2 cellular contexts compared by ENCODE assay signal in the genomic region with DNA sequence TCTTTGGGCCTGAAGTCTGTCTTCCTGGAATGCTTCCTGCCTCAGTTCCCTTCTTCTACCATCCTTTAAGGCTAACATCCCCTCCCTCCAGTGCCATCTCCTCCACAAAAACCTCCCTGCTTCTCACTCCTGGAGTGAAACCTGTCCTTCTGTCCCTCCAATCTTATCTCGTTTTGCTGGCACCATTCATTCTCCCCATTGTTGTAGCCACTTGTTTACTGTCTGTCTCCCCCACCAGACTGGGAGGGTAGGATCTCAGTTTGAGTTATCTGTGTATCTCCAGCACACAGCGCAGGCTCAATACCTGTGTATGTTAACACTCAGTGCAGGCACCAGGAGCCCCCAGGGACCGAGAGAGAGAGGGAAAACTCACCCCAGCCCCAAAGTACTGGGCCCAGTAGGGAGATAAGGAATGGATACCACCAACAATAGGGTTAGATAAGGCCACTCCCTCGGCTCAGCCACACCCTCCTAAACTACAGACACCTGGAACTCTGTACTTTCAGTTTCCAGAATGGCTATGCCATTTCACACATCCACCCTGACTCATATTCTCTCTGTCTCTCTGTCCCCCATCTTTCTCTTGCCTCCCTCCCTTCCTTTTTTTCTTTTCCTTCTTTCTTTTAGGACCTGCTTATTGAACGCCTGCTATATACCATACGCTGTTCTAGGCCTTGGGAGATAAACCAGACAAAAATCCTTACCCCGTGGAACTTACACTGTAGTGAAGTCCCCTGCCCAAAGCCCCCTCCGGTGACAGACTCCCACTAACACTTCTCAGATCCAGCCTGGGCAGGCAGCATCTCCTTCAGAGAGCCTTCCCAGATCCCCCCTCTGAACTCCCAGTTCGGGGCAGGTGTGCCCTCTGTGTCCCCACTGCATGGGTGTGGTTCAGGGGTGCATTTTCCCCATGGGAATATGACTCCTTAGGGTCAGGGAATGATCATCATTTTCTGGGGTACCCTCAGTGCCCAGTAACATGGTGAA.
TF ChIP-seq lines count a peak whose summit lies in the region.

No MANE protein-coding gene starts in this region.

TF ChIP-seq in SK-N-SH, 30 proteins besides CTCF, POLR2A, EP300 and RAD21:
- TF ChIP-seq, protein P1, sequence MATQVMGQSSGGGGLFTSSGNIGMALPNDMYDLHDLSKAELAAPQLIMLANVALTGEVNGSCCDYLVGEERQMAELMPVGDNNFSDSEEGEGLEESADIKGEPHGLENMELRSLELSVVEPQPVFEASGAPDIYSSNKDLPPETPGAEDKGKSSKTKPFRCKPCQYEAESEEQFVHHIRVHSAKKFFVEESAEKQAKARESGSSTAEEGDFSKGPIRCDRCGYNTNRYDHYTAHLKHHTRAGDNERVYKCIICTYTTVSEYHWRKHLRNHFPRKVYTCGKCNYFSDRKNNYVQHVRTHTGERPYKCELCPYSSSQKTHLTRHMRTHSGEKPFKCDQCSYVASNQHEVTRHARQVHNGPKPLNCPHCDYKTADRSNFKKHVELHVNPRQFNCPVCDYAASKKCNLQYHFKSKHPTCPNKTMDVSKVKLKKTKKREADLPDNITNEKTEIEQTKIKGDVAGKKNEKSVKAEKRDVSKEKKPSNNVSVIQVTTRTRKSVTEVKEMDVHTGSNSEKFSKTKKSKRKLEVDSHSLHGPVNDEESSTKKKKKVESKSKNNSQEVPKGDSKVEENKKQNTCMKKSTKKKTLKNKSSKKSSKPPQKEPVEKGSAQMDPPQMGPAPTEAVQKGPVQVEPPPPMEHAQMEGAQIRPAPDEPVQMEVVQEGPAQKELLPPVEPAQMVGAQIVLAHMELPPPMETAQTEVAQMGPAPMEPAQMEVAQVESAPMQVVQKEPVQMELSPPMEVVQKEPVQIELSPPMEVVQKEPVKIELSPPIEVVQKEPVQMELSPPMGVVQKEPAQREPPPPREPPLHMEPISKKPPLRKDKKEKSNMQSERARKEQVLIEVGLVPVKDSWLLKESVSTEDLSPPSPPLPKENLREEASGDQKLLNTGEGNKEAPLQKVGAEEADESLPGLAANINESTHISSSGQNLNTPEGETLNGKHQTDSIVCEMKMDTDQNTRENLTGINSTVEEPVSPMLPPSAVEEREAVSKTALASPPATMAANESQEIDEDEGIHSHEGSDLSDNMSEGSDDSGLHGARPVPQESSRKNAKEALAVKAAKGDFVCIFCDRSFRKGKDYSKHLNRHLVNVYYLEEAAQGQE (IDR thresholded peaks at IDR 0.05; ENCODE audit: low read depth, low read length) = no peak
- TF ChIP-seq CHD2 (IDR thresholded peaks at IDR 0.05; ENCODE audit: low read length, partially characterized antibody) = no peak
- TF ChIP-seq MXI1 (IDR thresholded peaks at IDR 0.05; ENCODE audit: low read depth, low read length) = no peak
- no peak for TF ChIP-seq FOSL2 (IDR thresholded peaks at IDR 0.05; ENCODE audit: borderline replicate concordance, low read depth)
- no peak for TF ChIP-seq ELF1 (IDR thresholded peaks at IDR 0.05)
- TF ChIP-seq TCF12 (IDR thresholded peaks at IDR 0.05) = no peak
- no peak for TF ChIP-seq GABPA (IDR thresholded peaks at IDR 0.05; ENCODE audit: low read depth)
- TF ChIP-seq, protein P2, sequence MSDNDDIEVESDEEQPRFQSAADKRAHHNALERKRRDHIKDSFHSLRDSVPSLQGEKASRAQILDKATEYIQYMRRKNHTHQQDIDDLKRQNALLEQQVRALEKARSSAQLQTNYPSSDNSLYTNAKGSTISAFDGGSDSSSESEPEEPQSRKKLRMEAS (IDR thresholded peaks at IDR 0.05; ENCODE audit: low read depth) = no peak
- no peak for TF ChIP-seq JUND (IDR thresholded peaks at IDR 0.05)
- TF ChIP-seq FOXM1 (IDR thresholded peaks at IDR 0.05; ENCODE audit: low read depth) = no peak
- TF ChIP-seq NRF1 (IDR thresholded peaks at IDR 0.05; ENCODE audit: low read depth, low read length) = no peak
- no peak for TF ChIP-seq SIN3A (IDR thresholded peaks at IDR 0.05; ENCODE audit: borderline replicate concordance, low read depth, low read length)
- no peak for TF ChIP-seq EZH2phosphoT487 (IDR thresholded peaks at IDR 0.05; ENCODE audit: borderline replicate concordance, low read depth)
- no peak for TF ChIP-seq RFX5 (IDR thresholded peaks at IDR 0.05; ENCODE audit: low read length)

TF ChIP-seq in SK-N-SH treated with all-trans-retinoic acid at 6 μM for 48 hours, 23 proteins besides CTCF, POLR2A, EP300 and RAD21 (continued from another document):
- TF ChIP-seq, protein P3, sequence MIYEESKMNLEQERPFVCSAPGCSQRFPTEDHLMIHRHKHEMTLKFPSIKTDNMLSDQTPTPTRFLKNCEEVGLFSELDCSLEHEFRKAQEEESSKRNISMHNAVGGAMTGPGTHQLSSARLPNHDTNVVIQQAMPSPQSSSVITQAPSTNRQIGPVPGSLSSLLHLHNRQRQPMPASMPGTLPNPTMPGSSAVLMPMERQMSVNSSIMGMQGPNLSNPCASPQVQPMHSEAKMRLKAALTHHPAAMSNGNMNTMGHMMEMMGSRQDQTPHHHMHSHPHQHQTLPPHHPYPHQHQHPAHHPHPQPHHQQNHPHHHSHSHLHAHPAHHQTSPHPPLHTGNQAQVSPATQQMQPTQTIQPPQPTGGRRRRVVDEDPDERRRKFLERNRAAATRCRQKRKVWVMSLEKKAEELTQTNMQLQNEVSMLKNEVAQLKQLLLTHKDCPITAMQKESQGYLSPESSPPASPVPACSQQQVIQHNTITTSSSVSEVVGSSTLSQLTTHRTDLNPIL (CRISPR knock-in tag; IDR thresholded peaks at IDR 0.05; ENCODE audit: low read depth) = no peak
- TF ChIP-seq CSDC2 (CRISPR knock-in tag; IDR thresholded peaks at IDR 0.05) = no peak
- TF ChIP-seq ZFP30 (CRISPR knock-in tag; IDR thresholded peaks at IDR 0.05) = no peak
- TF ChIP-seq, protein P4, sequence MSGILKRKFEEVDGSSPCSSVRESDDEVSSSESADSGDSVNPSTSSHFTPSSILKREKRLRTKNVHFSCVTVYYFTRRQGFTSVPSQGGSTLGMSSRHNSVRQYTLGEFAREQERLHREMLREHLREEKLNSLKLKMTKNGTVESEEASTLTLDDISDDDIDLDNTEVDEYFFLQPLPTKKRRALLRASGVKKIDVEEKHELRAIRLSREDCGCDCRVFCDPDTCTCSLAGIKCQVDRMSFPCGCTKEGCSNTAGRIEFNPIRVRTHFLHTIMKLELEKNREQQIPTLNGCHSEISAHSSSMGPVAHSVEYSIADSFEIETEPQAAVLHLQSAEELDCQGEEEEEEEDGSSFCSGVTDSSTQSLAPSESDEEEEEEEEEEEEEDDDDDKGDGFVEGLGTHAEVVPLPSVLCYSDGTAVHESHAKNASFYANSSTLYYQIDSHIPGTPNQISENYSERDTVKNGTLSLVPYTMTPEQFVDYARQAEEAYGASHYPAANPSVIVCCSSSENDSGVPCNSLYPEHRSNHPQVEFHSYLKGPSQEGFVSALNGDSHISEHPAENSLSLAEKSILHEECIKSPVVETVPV (CRISPR knock-in tag; IDR thresholded peaks at IDR 0.05) = no peak
- no peak for TF ChIP-seq TOX (CRISPR knock-in tag; IDR thresholded peaks at IDR 0.05; ENCODE audit: borderline replicate concordance)
- TF ChIP-seq SNAI2 (CRISPR knock-in tag; IDR thresholded peaks at IDR 0.05) = no peak
